In genomic region chr4:9785926-9786325, GRCh38 we compare ENCODE assay signal across 32 cellular contexts. TPM values are rescaled to one million over a fixed set of nuclear protein-coding genes. Genes with fewer than 3 reads are reported as not detected.
"Had no signal": no experiment of that assay in that cellular context is flagged by ENCODE, and none has a peak within 500 bp of the region (broad histone marks: within the 10 kb centered on the region; RNA-seq: fewer than 3 reads in every experiment).

No MANE protein-coding gene starts in this region.

- FAIRE-seq: astrocyte, bronchial epithelial cell had no signal

- H3K27ac ChIP-seq: brain microvascular endothelial cell, esophagus muscularis mucosa, foreskin keratinocyte, gastrocnemius medialis, WERI-Rb-1 had no signal

- H3K27me3 ChIP-seq: brain microvascular endothelial cell had no signal

- H3K4me3 ChIP-seq: esophagus muscularis mucosa, gastrocnemius medialis had no signal

- H3K9me3 ChIP-seq: esophagus muscularis mucosa, gastrocnemius medialis had no signal

- H3K36me3 ChIP-seq: brain microvascular endothelial cell, esophagus muscularis mucosa, gastrocnemius medialis, WERI-Rb-1 had no signal

- ATAC-seq: activated CD4-positive, CD25-positive, alpha-beta regulatory T cell treated with anti-CD3 and anti-CD28 coated beads, Interleukin-2, amount 50 U/mL, for 24 hours; activated CD8-positive, alpha-beta T cell treated with anti-CD3 and anti-CD28 coated beads for 36 hours; activated T-cell treated with anti-CD3 and anti-CD28 coated beads, Interleukin-2, amount 50 U/mL, for 4 hours; activated T-helper 17 cell treated with anti-CD3 and anti-CD28 coated beads, Interleukin-2, amount 50 U/mL, for 72 hours; effector memory CD8-positive, alpha-beta T cell; foreskin keratinocyte; gastrocnemius medialis; T-helper 17 cell had no signal

- DNase-seq: activated B cell treated with CpG ODN at 0.5 μM for 24 hours; activated CD4-positive, alpha-beta T cell treated with anti-CD3 and anti-CD28 coated beads for 48 hours; activated CD4-positive, alpha-beta T cell treated with anti-CD3 and anti-CD28 coated beads, Interleukin-2, amount 50 U/mL, for 1 hour; activated CD4-positive, alpha-beta T cell treated with anti-CD3 and anti-CD28 coated beads, Interleukin-2, amount 50 U/mL, for 48 hours; activated CD8-positive, alpha-beta memory T cell treated with anti-CD3 and anti-CD28 coated beads for 24 hours; activated CD8-positive, alpha-beta T cell treated with anti-CD3 and anti-CD28 coated beads for 36 hours; activated effector memory CD4-positive, alpha-beta T cell treated with Interleukin-2 at 50 U/mL for 16 hours; activated gamma-delta T cell treated with Interleukin-2 at 50 U/mL for 16 hours; activated naive CD4-positive, alpha-beta T cell treated with anti-CD3 and anti-CD28 coated beads, Interleukin-2, amount 50 U/mL, for 16 hours; activated naive CD4-positive, alpha-beta T cell treated with Interleukin-2 at 50 U/mL for 16 hours; activated T-cell treated with anti-CD3 and anti-CD28 coated beads, Interleukin-2, amount 50 U/mL, for 4 hours; amniotic stem cell; anterior cingulate cortex; brain microvascular endothelial cell; cortex of kidney; effector CD4-positive, alpha-beta T cell; effector memory CD8-positive, alpha-beta T cell; erythroblast; gastrocnemius medialis; glutamatergic neuron; T-helper 1 cell; T-helper 17 cell; T1000; WERI-Rb-1 had no signal

- H3K4me1 ChIP-seq: foreskin keratinocyte, gastrocnemius medialis had no signal

RNA-seq across cellular contexts. Expression of gene DRD5, which starts 4.5 kb away (rescaled TPM):
- total RNA-seq: activated B cell treated with CpG ODN at 0.5 μM for 24 hours; activated CD8-positive, alpha-beta T cell treated with anti-CD3 and anti-CD28 coated beads for 36 hours; activated T-cell treated with anti-CD3 and anti-CD28 coated beads, Interleukin-2, amount 50 U/mL, for 4 hours; activated T-helper 17 cell treated with anti-CD3 and anti-CD28 coated beads, Interleukin-2, amount 50 U/mL, for 72 hours; astrocyte; bronchial epithelial cell; cardiac septum; dermis blood vessel endothelial cell; esophagus muscularis mucosa; foreskin keratinocyte; gastrocnemius medialis; T-helper 17 cell had no signal
- polyA plus RNA-seq: foreskin keratinocyte had no signal
